In genomic region chr10:24162236-24162635, GRCh38 we compare ENCODE assay signal across 31 cellular contexts.
"Had no signal": no experiment of that assay in that cellular context is flagged by ENCODE, and none has a peak within 500 bp of the region (broad histone marks: within the 10 kb centered on the region; RNA-seq: fewer than 3 reads in every experiment).

No MANE protein-coding gene starts in this region.

- H3K27me3 Mint-ChIP-seq: activated CD4-positive, alpha-beta memory T cell treated with anti-CD3 and anti-CD28 coated beads, Interleukin-2, amount 10 ng/mL, durations not matched to agents 7 days and 5 days; activated CD4-positive, alpha-beta T cell treated with anti-CD3 and anti-CD28 coated beads for 36 hours; activated CD4-positive, alpha-beta T cell treated with anti-CD3 and anti-CD28 coated beads, Interleukin-2, amount 10 ng/mL, durations not matched to agents 7 days and 5 days; activated naive CD4-positive, alpha-beta T cell treated with anti-CD3 and anti-CD28 coated beads, Interleukin-2, amount 50 U/mL, for 24 hours; activated naive CD8-positive, alpha-beta T cell treated with anti-CD3 and anti-CD28 coated beads, Interleukin-2, amount 10 ng/mL, durations not matched to agents 7 days and 5 days; activated T-cell treated with anti-CD3 and anti-CD28 coated beads, Interleukin-2, amount 50 U/mL, for 24 hours; brain; central memory CD8-positive, alpha-beta T cell; dendritic cell treated with granulocyte-macrophage colony-stimulating factor and Interleukin-4, amounts not matched to agents 40 ng/mL and 50 ng/mL, for 4 days; T-helper 17 cell had no signal

- H3K9me3 ChIP-seq: breast epithelium had no signal

- H3K4me3 Mint-ChIP-seq: activated CD4-positive, alpha-beta memory T cell treated with anti-CD3 and anti-CD28 coated beads, Interleukin-2, amount 10 ng/mL, durations not matched to agents 7 days and 5 days; activated CD4-positive, alpha-beta T cell treated with anti-CD3 and anti-CD28 coated beads for 36 hours; activated CD4-positive, alpha-beta T cell treated with anti-CD3 and anti-CD28 coated beads, Interleukin-2, amount 10 ng/mL, durations not matched to agents 7 days and 5 days; activated naive CD4-positive, alpha-beta T cell treated with anti-CD3 and anti-CD28 coated beads, Interleukin-2, amount 50 U/mL, for 24 hours; activated naive CD8-positive, alpha-beta T cell treated with anti-CD3 and anti-CD28 coated beads, Interleukin-2, amount 10 ng/mL, durations not matched to agents 7 days and 5 days; activated T-cell treated with anti-CD3 and anti-CD28 coated beads, Interleukin-2, amount 50 U/mL, for 24 hours; activated T-cell treated with anti-CD3 and anti-CD28 coated beads, Interleukin-2, amount 50 U/mL, for 72 hours; brain; central memory CD8-positive, alpha-beta T cell; dendritic cell treated with granulocyte-macrophage colony-stimulating factor and Interleukin-4, amounts not matched to agents 40 ng/mL and 50 ng/mL, for 4 days; endodermal cell; T-helper 17 cell; T-helper 2 cell treated with Interferon-gamma antibody and Interleukin-4, amounts not matched to agents 5 μg/mL and 100 μg/mL, for 36 hours had no signal

- H3K27me3 ChIP-seq: ascending aorta, breast epithelium had no signal

- H3K27ac Mint-ChIP-seq: activated CD4-positive, alpha-beta memory T cell treated with anti-CD3 and anti-CD28 coated beads, Interleukin-2, amount 10 ng/mL, durations not matched to agents 7 days and 5 days; activated CD4-positive, alpha-beta T cell treated with anti-CD3 and anti-CD28 coated beads for 36 hours; activated CD4-positive, alpha-beta T cell treated with anti-CD3 and anti-CD28 coated beads, Interleukin-2, amount 10 ng/mL, durations not matched to agents 7 days and 5 days; activated naive CD4-positive, alpha-beta T cell treated with anti-CD3 and anti-CD28 coated beads, Interleukin-2, amount 50 U/mL, for 24 hours; activated naive CD8-positive, alpha-beta T cell treated with anti-CD3 and anti-CD28 coated beads, Interleukin-2, amount 10 ng/mL, durations not matched to agents 7 days and 5 days; activated T-cell treated with anti-CD3 and anti-CD28 coated beads, Interleukin-2, amount 50 U/mL, for 24 hours; activated T-cell treated with anti-CD3 and anti-CD28 coated beads, Interleukin-2, amount 50 U/mL, for 72 hours; brain; dendritic cell treated with granulocyte-macrophage colony-stimulating factor and Interleukin-4, amounts not matched to agents 40 ng/mL and 50 ng/mL, for 4 days; endodermal cell; T-helper 17 cell; T-helper 2 cell treated with Interferon-gamma antibody and Interleukin-4, amounts not matched to agents 5 μg/mL and 100 μg/mL, for 36 hours had no signal

- H3K4me1 Mint-ChIP-seq: activated CD4-positive, alpha-beta memory T cell treated with anti-CD3 and anti-CD28 coated beads, Interleukin-2, amount 10 ng/mL, durations not matched to agents 7 days and 5 days; activated CD4-positive, alpha-beta T cell treated with anti-CD3 and anti-CD28 coated beads for 36 hours; activated CD4-positive, alpha-beta T cell treated with anti-CD3 and anti-CD28 coated beads, Interleukin-2, amount 10 ng/mL, durations not matched to agents 7 days and 5 days; activated naive CD4-positive, alpha-beta T cell treated with anti-CD3 and anti-CD28 coated beads, Interleukin-2, amount 50 U/mL, for 24 hours; activated naive CD8-positive, alpha-beta T cell treated with anti-CD3 and anti-CD28 coated beads, Interleukin-2, amount 10 ng/mL, durations not matched to agents 7 days and 5 days; brain; central memory CD8-positive, alpha-beta T cell; endodermal cell; T-helper 17 cell had no signal

- ATAC-seq: activated CD4-positive, alpha-beta T cell treated with anti-CD3 and anti-CD28 coated beads for 36 hours; activated T-cell treated with anti-CD3 and anti-CD28 coated beads, Interleukin-2, amount 50 U/mL, for 72 hours; esophagus mucosa; T-helper 17 cell had no signal

- H3K4me1 ChIP-seq: ascending aorta, breast epithelium had no signal

- H3K36me3 Mint-ChIP-seq: activated naive CD4-positive, alpha-beta T cell treated with anti-CD3 and anti-CD28 coated beads, Interleukin-2, amount 50 U/mL, for 24 hours; activated naive CD8-positive, alpha-beta T cell treated with anti-CD3 and anti-CD28 coated beads, Interleukin-2, amount 10 ng/mL, durations not matched to agents 7 days and 5 days; brain had no signal

- H3K4me3 ChIP-seq: ascending aorta, breast epithelium, coronary artery, dorsolateral prefrontal cortex had no signal

- H3K27ac ChIP-seq: ascending aorta, breast epithelium, coronary artery, WERI-Rb-1 had no signal

- H3K36me3 ChIP-seq: ascending aorta, breast epithelium, WERI-Rb-1 had no signal

- DNase-seq: activated CD4-positive, alpha-beta memory T cell treated with anti-CD3 and anti-CD28 coated beads, Interleukin-2, amount 10 ng/mL, durations not matched to agents 7 days and 5 days; activated CD4-positive, alpha-beta T cell treated with anti-CD3 and anti-CD28 coated beads for 36 hours; activated CD4-positive, alpha-beta T cell treated with anti-CD3 and anti-CD28 coated beads, Interleukin-2, amount 10 ng/mL, durations not matched to agents 7 days and 5 days; activated CD4-positive, alpha-beta T cell treated with anti-CD3 and anti-CD28 coated beads, Interleukin-2, amount 50 U/mL, for 4 hours; activated CD4-positive, CD25-positive, alpha-beta regulatory T cell; activated CD4-positive, CD25-positive, alpha-beta regulatory T cell treated with anti-CD3 and anti-CD28 coated beads, Interleukin-2, amount 50 U/mL, for 72 hours; activated CD8-positive, alpha-beta memory T cell treated with anti-CD3 and anti-CD28 coated beads, Interleukin-2, amount 50 U/mL, for 48 hours; activated gamma-delta T cell; activated naive CD4-positive, alpha-beta T cell treated with Interleukin-2 at 50 U/mL for 16 hours; activated naive CD8-positive, alpha-beta T cell treated with anti-CD3 and anti-CD28 coated beads, Interleukin-2, amount 10 ng/mL, durations not matched to agents 7 days and 5 days; activated T-cell treated with anti-CD3 and anti-CD28 coated beads for 4 hours; activated T-cell treated with anti-CD3 and anti-CD28 coated beads, Interleukin-2, amount 50 U/mL, for 24 hours; activated T-cell treated with anti-CD3 and anti-CD28 coated beads, Interleukin-2, amount 50 U/mL, for 72 hours; effector memory CD4-positive, alpha-beta T cell; endodermal cell; foreskin fibroblast; T-helper 1 cell; T-helper 17 cell; T1000; WERI-Rb-1 had no signal

- FAIRE-seq: frontal cortex had no signal
